Comparison of ENCODE assay signal across 18 cellular contexts in genomic region chr3:15892828-15893227, GRCh38.
DNase-seq lines count a peak whose midpoint lies in the region; ATAC-seq and TF ChIP-seq lines count a peak whose summit lies in the region.
"Had no signal": no experiment of that assay in that cellular context is flagged by ENCODE, and none has a peak within 500 bp of the region (broad histone marks: within the 10 kb centered on the region; RNA-seq: fewer than 3 reads in every experiment).

No MANE protein-coding gene starts in this region.

- no peak for TF ChIP-seq EP300 in gastroesophageal sphincter (IDR thresholded peaks at IDR 0.05)

- peaks cover 0 to 11% (median 0%) of the 10 kb centered on the region in 3 donors for H3K9me3 ChIP-seq in gastroesophageal sphincter
- H3K9me3 ChIP-seq: mucosa of descending colon, ovary had no signal

- no peak overlapping the region for H3K4me3 ChIP-seq in astrocyte of the cerebellum (ENCODE audit: low read depth, low read length)
- H3K4me3 ChIP-seq in gastroesophageal sphincter: no peak overlapping the region
- H3K4me3 ChIP-seq: mucosa of descending colon, ovary had no signal

- DNase-seq in DMS53 (lab: John Stamatoyannopoulos, UW) (peak; percentile 1), DMS53 treated with DMSO at 0.1 percent for 48 hours (lab: John Stamatoyannopoulos, UW; ENCODE audit: unreplicated experiment) (no peak), astrocyte of the cerebellum (ENCODE audit: low read depth) (peak; percentile 45), stromal cell of bone marrow (ENCODE audit: low read depth) (peak; percentile 78), iPS-NIHi7 (ENCODE audit: extremely low spot score) (no peak), NCI-H1092 treated with DMSO at 0.1 percent for 48 hours (lab: John Stamatoyannopoulos, UW) (no peak)
- DNase-seq in activated CD4-positive, alpha-beta T cell treated with anti-CD3 and anti-CD28 coated beads, Interleukin-2, amount 50 U/mL, for 48 hours: no peak
- DNase-seq: 8988T; activated CD8-positive, alpha-beta memory T cell treated with anti-CD3 and anti-CD28 coated beads, Interleukin-2, amount 10 ng/mL, durations not matched to agents 7 days and 5 days; activated gamma-delta T cell; effector memory CD4-positive, alpha-beta T cell; kidney; mucosa of descending colon; NCI-H748 treated with DMSO at 0.1 percent for 48 hours; ovary; substantia nigra; T-cell had no signal

- no peak for ATAC-seq in gastroesophageal sphincter
- ATAC-seq: activated CD8-positive, alpha-beta memory T cell treated with anti-CD3 and anti-CD28 coated beads, Interleukin-2, amount 10 ng/mL, durations not matched to agents 7 days and 5 days; mucosa of descending colon; T-cell had no signal

- H3K36me3 ChIP-seq in gastroesophageal sphincter: no peaks in the 10 kb centered on the region
- H3K36me3 ChIP-seq: ovary had no signal

- WGBS in gastroesophageal sphincter (ENCODE audit: low coverage in 1 of 2), 2 donors: 67 to 80% methylated on average over 1 of the region's 1 CpG

- H3K4me1 ChIP-seq in gastroesophageal sphincter: peaks cover 0 to 27% (median 0%) of the 10 kb centered on the region in 3 donors

- no peaks in the 10 kb centered on the region for H3K27me3 ChIP-seq in gastroesophageal sphincter
- H3K27me3 ChIP-seq: ovary had no signal

- no peak for TF ChIP-seq CTCF in astrocyte of the cerebellum (IDR thresholded peaks at IDR 0.05; ENCODE audit: low read depth, low read length, missing control alignments)
- no peak for TF ChIP-seq CTCF in gastroesophageal sphincter (IDR thresholded peaks at IDR 0.05)

- in situ Hi-C loops in astrocyte of the cerebellum (cut with HindIII; ENCODE audit: low sequenced_read_pairs): no loop called here

- H3K27ac ChIP-seq in gastroesophageal sphincter: peak overlapping the region in 3 of 4 donors; percentile 75 to 87 (median 82)
- H3K27ac ChIP-seq: ovary had no signal

- TF ChIP-seq POLR2A in gastroesophageal sphincter (IDR thresholded peaks at IDR 0.05): no peak

Comparison
In these comparisons a context has a peak if more than half of its experiments do, and no peak if none do; other contexts are left out.
1. DNase-seq: peak in DMS53 (single experiment), astrocyte of the cerebellum (single experiment) and stromal cell of bone marrow (single experiment); none in DMS53 treated with DMSO at 0.1 percent for 48 hours (single experiment), activated CD4-positive, alpha-beta T cell treated with anti-CD3 and anti-CD28 coated beads, Interleukin-2, amount 50 U/mL, for 48 hours (0 of 2), iPS-NIHi7 (single experiment) and NCI-H1092 treated with DMSO at 0.1 percent for 48 hours (single experiment).